Comparison of ENCODE assay signal across 19 cellular contexts in genomic region chr5:149475777-149476176, GRCh38.
DNase-seq lines count a peak whose midpoint lies in the region; ATAC-seq and TF ChIP-seq lines count a peak whose summit lies in the region.
"Had no signal": no experiment of that assay in that cellular context is flagged by ENCODE, and none has a peak within 500 bp of the region (broad histone marks: within the 10 kb centered on the region; RNA-seq: fewer than 3 reads in every experiment).

No MANE protein-coding gene starts in this region.

- H3K9me3 ChIP-seq in SK-N-SH (no peaks in the 10 kb centered on the region), HAP-1 (no peaks in the 10 kb centered on the region)
- H3K9me3 ChIP-seq: Caco-2, SJCRH30 had no signal

- no peaks in the 10 kb centered on the region for H3K9me2 ChIP-seq in SK-N-SH

- H3K4me3 ChIP-seq in SK-N-SH (ENCODE audit: low read depth in 2 of 2, low read length in 1 of 2) (no peak overlapping the region), HAP-1 (no peak overlapping the region)
- H3K4me3 ChIP-seq: GM12878, SJCRH30 had no signal

- H3K36me3 Mint-ChIP-seq in type B pancreatic cell: no peaks in the 10 kb centered on the region
- H3K36me3 Mint-ChIP-seq: CD14-positive monocyte had no signal

- H3K27ac Mint-ChIP-seq in type B pancreatic cell: peak overlapping the region; percentile 9

- peak; percentile 14; the same call in 1 of the 3 replicates for ATAC-seq in SK-N-SH treated with all-trans-retinoic acid at 6 μM for 48 hours
- no peak for ATAC-seq in GM19452 (IDR thresholded peaks at IDR 0.05; ENCODE audit: unreplicated experiment)
- ATAC-seq in HG03565 (IDR thresholded peaks at IDR 0.05; ENCODE audit: unreplicated experiment): no peak
- ATAC-seq: GM12878 had no signal

- H3K4me3 Mint-ChIP-seq in type B pancreatic cell: no peak overlapping the region
- H3K4me3 Mint-ChIP-seq: CD14-positive monocyte had no signal

- H4K20me1 ChIP-seq in SK-N-SH (ENCODE audit: insufficient read depth): no peaks in the 10 kb centered on the region

- H3K4me2 ChIP-seq in SK-N-SH: no peak overlapping the region

- no peaks in the 10 kb centered on the region for H3K9me3 Mint-ChIP-seq in type B pancreatic cell

- peaks cover 6% of the 10 kb centered on the region for H3F3A ChIP-seq in SK-N-SH (replicated peaks; ENCODE audit: insufficient read depth)

- H3K4me1 ChIP-seq in SK-N-SH (ENCODE audit: control insufficient read depth in 1 of 2, insufficient read depth in 2 of 2, low read depth in 1 of 2, low read length in 1 of 2) (no peaks in the 10 kb centered on the region), HAP-1 (no peaks in the 10 kb centered on the region)
- H3K4me1 ChIP-seq: SJCRH30 had no signal

- no peaks in the 10 kb centered on the region for H3K79me2 ChIP-seq in SK-N-SH (ENCODE audit: insufficient read depth)

- no peak overlapping the region for H3K27ac ChIP-seq in SK-N-SH (ENCODE audit: low read depth in 2 of 2, low read length in 1 of 2)
- H3K27ac ChIP-seq: SJCRH30 had no signal

- no peak overlapping the region for H3K9ac ChIP-seq in SK-N-SH

- WGBS in SK-N-SH (ENCODE audit: low lambda C conversion rate): 91% methylated on average over 3 of the region's 3 CpGs

- in situ Hi-C loops in HAP-1 (cut with MboI; ENCODE audit: low sequenced_read_pairs): no loop called here

- no peak for TF ChIP-seq RAD21 in SK-N-SH (IDR thresholded peaks at IDR 0.05; ENCODE audit: low read length)

- POLR2A ChIA-PET in SK-N-SH (lab: Yijun Ruan, JAX): interaction anchor here (0.6 kb wide), 1 partner anchor 129 kb away, joined by 3 read pairs; no protein-coding TSS in a partner anchor

- no peak for TF ChIP-seq EP300 in SK-N-SH (IDR thresholded peaks at IDR 0.05; ENCODE audit: borderline replicate concordance in 1 of 2, low read depth in 1 of 2, low read length in 1 of 2)

- H2AFZ ChIP-seq in SK-N-SH (ENCODE audit: low read depth): no peak overlapping the region

- H3K36me3 ChIP-seq in SK-N-SH (replicated peaks in 1 of 2; ENCODE audit: control insufficient read depth in 1 of 2, insufficient read depth in 2 of 2, low read length in 1 of 2) (no peaks in the 10 kb centered on the region), HAP-1 (replicated peaks) (no peaks in the 10 kb centered on the region)
- H3K36me3 ChIP-seq: SJCRH30 had no signal

- no peak for DNase-seq in SK-N-SH
- DNase-seq in astrocyte of the hippocampus (ENCODE audit: low read depth, low spot score): peak; percentile 55
- peak; percentile 70 for DNase-seq in left kidney (ENCODE audit: low read depth, low spot score)
- DNase-seq in type B pancreatic cell (ENCODE audit: extremely low spot score, unreplicated experiment): no peak
- no peak for DNase-seq in HAP-1 (ENCODE audit: low spot score in 2 of 2)
- DNase-seq: Caco-2, DMS53, GOT3, Kasumi-1, NCI-H2029, NCI-H226, NCI-H526, OCI-M1, SJCRH30 had no signal

- no peaks in the 10 kb centered on the region for H3K27me3 Mint-ChIP-seq in type B pancreatic cell

- H3K4me1 Mint-ChIP-seq in type B pancreatic cell (ENCODE audit: unreplicated experiment): no peaks in the 10 kb centered on the region
- H3K4me1 Mint-ChIP-seq: CD14-positive monocyte had no signal

- no peak for TF ChIP-seq CTCF in SK-N-SH (IDR thresholded peaks at IDR 0.05)
- TF ChIP-seq CTCF in type B pancreatic cell (conservative IDR thresholded peaks at IDR 0.05): no peak

- H3K27me3 ChIP-seq in SK-N-SH (ENCODE audit: insufficient read depth) (no peaks in the 10 kb centered on the region), HAP-1 (ENCODE audit: low read depth) (no peaks in the 10 kb centered on the region)

- CTCF ChIA-PET in SK-N-SH (lab: Yijun Ruan, JAX): interaction anchor here (0.7 to 2.3 kb wide), 6 partner anchors 9 to 76 kb away, joined by 3 to 5 read pairs (median 3); no protein-coding TSS in a partner anchor

TF ChIP-seq in SK-N-SH treated with all-trans-retinoic acid at 6 μM for 48 hours, 23 proteins besides CTCF, POLR2A, EP300 and RAD21:
- TF ChIP-seq ZFP3 (CRISPR knock-in tag; IDR thresholded peaks at IDR 0.05) (no peak), OSR1 (CRISPR knock-in tag; IDR thresholded peaks at IDR 0.05) (no peak), PPARA (CRISPR knock-in tag; IDR thresholded peaks at IDR 0.05; ENCODE audit: borderline replicate concordance) (no peak), ZNF70 (CRISPR knock-in tag; IDR thresholded peaks at IDR 0.05) (no peak), ARNTL (CRISPR knock-in tag; IDR thresholded peaks at IDR 0.05; ENCODE audit: borderline replicate concordance, low read depth) (no peak), TCF4 (CRISPR knock-in tag; IDR thresholded peaks at IDR 0.05; ENCODE audit: borderline replicate concordance) (no peak), TOX (CRISPR knock-in tag; IDR thresholded peaks at IDR 0.05; ENCODE audit: borderline replicate concordance) (no peak), RARB (CRISPR knock-in tag; IDR thresholded peaks at IDR 0.05) (no peak), ISL1 (CRISPR knock-in tag; IDR thresholded peaks at IDR 0.05) (no peak), ZNF8 (CRISPR knock-in tag; IDR thresholded peaks at IDR 0.05) (no peak)

TF ChIP-seq in SK-N-SH, 30 proteins besides CTCF, POLR2A, EP300 and RAD21:
- TF ChIP-seq GATA2 (CRISPR knock-in tag; IDR thresholded peaks at IDR 0.05): no peak

Comparison
In these comparisons a context has a peak if more than half of its experiments do, and no peak if none do; other contexts are left out.
1. DNase-seq: peak in astrocyte of the hippocampus (single experiment) and left kidney (single experiment); none in SK-N-SH (single experiment), type B pancreatic cell (single experiment) and HAP-1 (0 of 2).